Comparison of ENCODE assay signal across 1 cellular context in the genomic region with DNA sequence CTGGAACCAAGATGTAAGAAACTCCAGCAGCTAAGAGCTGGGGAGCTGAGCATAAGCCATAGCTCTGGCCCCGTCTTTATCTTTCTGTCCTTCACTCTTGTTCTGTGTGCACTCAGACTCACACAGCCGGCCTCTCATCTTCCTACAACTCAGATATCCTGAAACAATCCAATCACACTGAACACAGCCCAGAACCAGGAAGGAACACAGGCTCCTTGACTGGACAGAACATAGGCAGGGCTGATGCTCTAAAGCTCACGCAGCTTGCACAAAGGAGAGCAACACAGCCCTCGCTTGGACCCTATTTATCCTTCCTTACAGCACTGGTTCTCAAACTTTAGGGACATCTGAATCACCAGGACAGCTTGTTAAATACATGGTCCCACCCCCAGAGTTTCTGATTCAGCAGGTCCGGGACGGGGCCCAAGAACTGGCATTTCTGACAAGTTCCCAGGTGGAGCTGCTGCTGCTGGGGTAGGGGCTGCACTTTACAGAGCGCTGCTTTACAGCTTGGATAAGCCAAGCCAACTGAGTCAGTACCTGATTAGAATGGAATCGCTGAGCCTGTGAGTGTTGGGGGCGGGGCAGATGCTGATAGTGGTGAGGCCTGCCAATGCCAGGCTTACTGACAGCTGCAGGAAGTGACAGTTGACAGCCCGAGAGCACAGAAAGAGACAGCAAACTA.
TF ChIP-seq lines count a peak whose summit lies in the region.

No MANE protein-coding gene starts in this region.

TF ChIP-seq in HepG2, 621 proteins besides CTCF, POLR2A, EP300 and RAD21 (continued from another document):
- TF ChIP-seq ZNF407 (CRISPR knock-in tag; IDR thresholded peaks at IDR 0.05; ENCODE audit: not compliant biosample characterization): no peak
- TF ChIP-seq, protein P1, sequence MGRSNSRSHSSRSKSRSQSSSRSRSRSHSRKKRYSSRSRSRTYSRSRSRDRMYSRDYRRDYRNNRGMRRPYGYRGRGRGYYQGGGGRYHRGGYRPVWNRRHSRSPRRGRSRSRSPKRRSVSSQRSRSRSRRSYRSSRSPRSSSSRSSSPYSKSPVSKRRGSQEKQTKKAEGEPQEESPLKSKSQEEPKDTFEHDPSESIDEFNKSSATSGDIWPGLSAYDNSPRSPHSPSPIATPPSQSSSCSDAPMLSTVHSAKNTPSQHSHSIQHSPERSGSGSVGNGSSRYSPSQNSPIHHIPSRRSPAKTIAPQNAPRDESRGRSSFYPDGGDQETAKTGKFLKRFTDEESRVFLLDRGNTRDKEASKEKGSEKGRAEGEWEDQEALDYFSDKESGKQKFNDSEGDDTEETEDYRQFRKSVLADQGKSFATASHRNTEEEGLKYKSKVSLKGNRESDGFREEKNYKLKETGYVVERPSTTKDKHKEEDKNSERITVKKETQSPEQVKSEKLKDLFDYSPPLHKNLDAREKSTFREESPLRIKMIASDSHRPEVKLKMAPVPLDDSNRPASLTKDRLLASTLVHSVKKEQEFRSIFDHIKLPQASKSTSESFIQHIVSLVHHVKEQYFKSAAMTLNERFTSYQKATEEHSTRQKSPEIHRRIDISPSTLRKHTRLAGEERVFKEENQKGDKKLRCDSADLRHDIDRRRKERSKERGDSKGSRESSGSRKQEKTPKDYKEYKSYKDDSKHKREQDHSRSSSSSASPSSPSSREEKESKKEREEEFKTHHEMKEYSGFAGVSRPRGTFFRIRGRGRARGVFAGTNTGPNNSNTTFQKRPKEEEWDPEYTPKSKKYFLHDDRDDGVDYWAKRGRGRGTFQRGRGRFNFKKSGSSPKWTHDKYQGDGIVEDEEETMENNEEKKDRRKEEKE (IDR thresholded peaks at IDR 0.05): no peak
- no peak for TF ChIP-seq ZNF563 (CRISPR knock-in tag; IDR thresholded peaks at IDR 0.05)
- TF ChIP-seq SIX1 (CRISPR knock-in tag; IDR thresholded peaks at IDR 0.05; ENCODE audit: borderline replicate concordance): no peak
- TF ChIP-seq MEIS2 (CRISPR knock-in tag; IDR thresholded peaks at IDR 0.05): no peak
